24 cellular contexts compared by ENCODE assay signal in genomic region chr6:165806126-165806810, GRCh38.
"Had no signal": no experiment of that assay in that cellular context is flagged by ENCODE, and none has a peak within 500 bp of the region (broad histone marks: within the 10 kb centered on the region; RNA-seq: fewer than 3 reads in every experiment).

No MANE protein-coding gene starts in this region.

- H3K4me1 ChIP-seq: SJSA1 had no signal

- H3K36me3 ChIP-seq: brain microvascular endothelial cell, cardiac muscle cell, MG63, Peyer's patch, SJSA1 had no signal

- H3K4me1 Mint-ChIP-seq: activated naive CD4-positive, alpha-beta T cell treated with anti-CD3 and anti-CD28 coated beads, Interleukin-2, amount 10 ng/mL, durations not matched to agents 7 days and 5 days; activated naive CD8-positive, alpha-beta T cell treated with anti-CD3 and anti-CD28 coated beads for 36 hours had no signal

- ATAC-seq: activated CD4-positive, CD25-positive, alpha-beta regulatory T cell treated with anti-CD3 and anti-CD28 coated beads, Interleukin-2, amount 50 U/mL, for 24 hours; activated CD8-positive, alpha-beta T cell treated with anti-CD3 and anti-CD28 coated beads for 36 hours; activated T-cell treated with anti-CD3 and anti-CD28 coated beads, Interleukin-2, amount 50 U/mL, for 72 hours; SK-N-SH treated with all-trans-retinoic acid at 6 μM for 48 hours had no signal

- DNase-seq: activated CD4-positive, alpha-beta T cell treated with anti-CD3 and anti-CD28 coated beads for 4 hours; activated CD8-positive, alpha-beta memory T cell treated with anti-CD3 and anti-CD28 coated beads, Interleukin-2, amount 50 U/mL, for 4 hours; activated CD8-positive, alpha-beta T cell treated with anti-CD3 and anti-CD28 coated beads for 36 hours; activated gamma-delta T cell treated with Interleukin-2 at 50 U/mL for 16 hours; activated naive CD4-positive, alpha-beta T cell treated with anti-CD3 and anti-CD28 coated beads, Interleukin-2, amount 10 ng/mL, durations not matched to agents 7 days and 5 days; activated naive CD8-positive, alpha-beta T cell treated with anti-CD3 and anti-CD28 coated beads for 36 hours; activated T-cell treated with anti-CD3 and anti-CD28 coated beads, Interleukin-2, amount 50 U/mL, for 72 hours; brain microvascular endothelial cell; NCI-H1105 treated with DMSO at 0.1 percent for 48 hours; NCI-H1436 treated with DMSO at 0.1 percent for 48 hours; NCI-H187 treated with DMSO at 0.1 percent for 48 hours; NCI-H2081 treated with DMSO at 0.1 percent for 48 hours; NCI-H446; NCI-H524; Peyer's patch; Right ventricle myocardium superior; SW 1271 had no signal

- H3K9me3 Mint-ChIP-seq: activated T-helper 2 cell treated with anti-CD3 and anti-CD28 coated beads, Interferon-gamma antibody, Interleukin-2, Interleukin-4, amounts not matched to agents 10 μg/mL and 5 μg/mL and 100 μg/mL, durations not matched to agents 14 hours and 24 hours and 36 hours had no signal

- H3K27ac Mint-ChIP-seq: activated CD8-positive, alpha-beta T cell treated with anti-CD3 and anti-CD28 coated beads for 36 hours; activated naive CD4-positive, alpha-beta T cell treated with anti-CD3 and anti-CD28 coated beads, Interleukin-2, amount 10 ng/mL, durations not matched to agents 7 days and 5 days; activated naive CD8-positive, alpha-beta T cell treated with anti-CD3 and anti-CD28 coated beads for 36 hours; activated T-cell treated with anti-CD3 and anti-CD28 coated beads, Interleukin-2, amount 50 U/mL, for 72 hours; activated T-helper 2 cell treated with anti-CD3 and anti-CD28 coated beads, Interferon-gamma antibody, Interleukin-2, Interleukin-4, amounts not matched to agents 10 μg/mL and 5 μg/mL and 100 μg/mL, durations not matched to agents 14 hours and 24 hours and 36 hours had no signal

- H3K9me3 ChIP-seq: MG63, Peyer's patch, SJSA1 had no signal

- H3K4me3 Mint-ChIP-seq: activated CD8-positive, alpha-beta T cell treated with anti-CD3 and anti-CD28 coated beads for 36 hours; activated naive CD4-positive, alpha-beta T cell treated with anti-CD3 and anti-CD28 coated beads, Interleukin-2, amount 10 ng/mL, durations not matched to agents 7 days and 5 days; activated naive CD8-positive, alpha-beta T cell treated with anti-CD3 and anti-CD28 coated beads for 36 hours; activated T-cell treated with anti-CD3 and anti-CD28 coated beads, Interleukin-2, amount 50 U/mL, for 72 hours had no signal

- H3K36me3 Mint-ChIP-seq: activated naive CD4-positive, alpha-beta T cell treated with anti-CD3 and anti-CD28 coated beads, Interleukin-2, amount 10 ng/mL, durations not matched to agents 7 days and 5 days; activated naive CD8-positive, alpha-beta T cell treated with anti-CD3 and anti-CD28 coated beads for 36 hours had no signal

- H3K27me3 ChIP-seq: brain microvascular endothelial cell, MG63, Peyer's patch had no signal

- H3K27ac ChIP-seq: brain microvascular endothelial cell, cardiac muscle cell, Peyer's patch, RWPE1, SJSA1 had no signal

- H3K4me3 ChIP-seq: cardiac muscle cell, MG63, Peyer's patch, SJSA1 had no signal
